Comparison of ENCODE assay signal across 28 cellular contexts in genomic region chr1:179372160-179372559, GRCh38. TPM values are rescaled to one million over a fixed set of nuclear protein-coding genes. Genes with fewer than 3 reads are reported as not detected.
DNase-seq lines count a peak whose midpoint lies in the region; ATAC-seq, FAIRE-seq and TF ChIP-seq lines count a peak whose summit lies in the region.
"Had no signal": no experiment of that assay in that cellular context is flagged by ENCODE, and none has a peak within 500 bp of the region (broad histone marks: within the 10 kb centered on the region; RNA-seq: fewer than 3 reads in every experiment).

No MANE protein-coding gene starts in this region.

- peaks cover 14% of the 10 kb centered on the region for H3K4me1 Mint-ChIP-seq in activated T-cell treated with anti-CD3 and anti-CD28 coated beads, Interleukin-2, amount 50 U/mL, for 72 hours (ENCODE audit: low read depth)
- H3K4me1 Mint-ChIP-seq: B cell had no signal

- no peaks in the 10 kb centered on the region for H3K9me3 ChIP-seq in psoas muscle
- H3K9me3 ChIP-seq: A549; BLaER1 treated with 17β-estradiol and CSF1 and Interleukin-3, amounts not matched to agents 10 nM and 100 nM; Caco-2 had no signal

- intact Hi-C loops in psoas muscle (cut with DNase I), result loop anchor here (5.0 kb wide), 1 partner anchor 120 kb away; no protein-coding TSS in a partner anchor

- no peak overlapping the region for H3K27ac ChIP-seq in psoas muscle
- H3K27ac ChIP-seq: 22Rv1; A549; BLaER1 treated with 17β-estradiol and CSF1 and Interleukin-3, amounts not matched to agents 10 nM and 100 nM; C4-2B had no signal

- no peak for ATAC-seq in activated T-cell treated with anti-CD3 and anti-CD28 coated beads, Interleukin-2, amount 50 U/mL, for 72 hours (replicated peaks in 1 of 2)
- ATAC-seq in psoas muscle, result no peak
- ATAC-seq: A549; CD8-positive, alpha-beta T cell had no signal

- peaks cover 13% of the 10 kb centered on the region for H3K27me3 Mint-ChIP-seq in activated T-cell treated with anti-CD3 and anti-CD28 coated beads, Interleukin-2, amount 50 U/mL, for 72 hours (ENCODE audit: low read depth)
- H3K27me3 Mint-ChIP-seq: B cell; CD4-positive, alpha-beta T cell had no signal

- FAIRE-seq in D721Med (lab: Jason Lieb, UNC) (peak; percentile 16), endometrium (lab: Jason Lieb, UNC) (peak; percentile 37)
- FAIRE-seq: A549, GM12891, GM19239 had no signal

- no peak for DNase-seq in activated T-cell treated with anti-CD3 and anti-CD28 coated beads, Interleukin-2, amount 50 U/mL, for 72 hours
- DNase-seq in activated T-cell treated with anti-CD3 and anti-CD28 coated beads, Interleukin-2, amount 50 U/mL, for 48 hours, result no peak
- no peak for DNase-seq in D721Med (ENCODE audit: insufficient read length, low spot score)
- DNase-seq in psoas muscle, result no peak
- DNase-seq in GF-D8 (lab: John Stamatoyannopoulos, UW), result no peak
- DNase-seq: AML-193; Caco-2; Calu3; CD4-positive, alpha-beta T cell; CD8-positive, alpha-beta T cell; DMS 273 treated with DMSO at 0.1 percent for 48 hours; DMS153; DMS53; DMS79; DND-41; EL; GDM1 had no signal

- 65 to 86% (median 84%) methylated on average over 4 of the region's 4 CpGs for WGBS in psoas muscle, 3 donors

- H3K36me3 Mint-ChIP-seq in activated T-cell treated with anti-CD3 and anti-CD28 coated beads, Interleukin-2, amount 50 U/mL, for 72 hours (ENCODE audit: insufficient read depth in 2 of 2), result no peaks in the 10 kb centered on the region
- H3K36me3 Mint-ChIP-seq: CD8-positive, alpha-beta T cell had no signal

- no peaks in the 10 kb centered on the region for H3K36me3 ChIP-seq in psoas muscle (ENCODE audit: insufficient read depth in 1 of 2, low read depth in 1 of 2)
- H3K36me3 ChIP-seq: BLaER1 treated with 17β-estradiol and CSF1 and Interleukin-3, amounts not matched to agents 10 nM and 100 nM had no signal

- no peak overlapping the region for H3K4me3 Mint-ChIP-seq in activated T-cell treated with anti-CD3 and anti-CD28 coated beads, Interleukin-2, amount 50 U/mL, for 72 hours
- H3K4me3 Mint-ChIP-seq: B cell; CD4-positive, alpha-beta T cell; CD8-positive, alpha-beta T cell had no signal

- peak overlapping the region; percentile 15 for H3K27ac Mint-ChIP-seq in activated T-cell treated with anti-CD3 and anti-CD28 coated beads, Interleukin-2, amount 50 U/mL, for 72 hours
- H3K27ac Mint-ChIP-seq: B cell; CD4-positive, alpha-beta T cell; CD8-positive, alpha-beta T cell had no signal

- H3K4me1 ChIP-seq in psoas muscle, result no peaks in the 10 kb centered on the region
- H3K4me1 ChIP-seq: A549; BLaER1 treated with 17β-estradiol and CSF1 and Interleukin-3, amounts not matched to agents 10 nM and 100 nM had no signal

- H3K4me3 ChIP-seq in psoas muscle, result no peak overlapping the region
- H3K4me3 ChIP-seq: A549; BLaER1 treated with 17β-estradiol and CSF1 and Interleukin-3, amounts not matched to agents 10 nM and 100 nM had no signal

- H3K27me3 ChIP-seq in psoas muscle (ENCODE audit: insufficient read depth in 3 of 3, low read length in 2 of 3), result no peaks in the 10 kb centered on the region
- H3K27me3 ChIP-seq: BLaER1 treated with 17β-estradiol and CSF1 and Interleukin-3, amounts not matched to agents 10 nM and 100 nM had no signal

- no peaks in the 10 kb centered on the region for H3K9me3 Mint-ChIP-seq in activated T-cell treated with anti-CD3 and anti-CD28 coated beads, Interleukin-2, amount 50 U/mL, for 72 hours
- H3K9me3 Mint-ChIP-seq: CD4-positive, alpha-beta T cell; CD8-positive, alpha-beta T cell had no signal

- no peak for TF ChIP-seq CTCF in D721Med (IDR thresholded peaks at IDR 0.05; ENCODE audit: insufficient read depth, missing control alignments)
- TF ChIP-seq CTCF in psoas muscle (IDR thresholded peaks at IDR 0.05), result no peak

RNA-seq across cellular contexts. Expression of gene AXDND1, which starts 6.4 kb away (rescaled TPM):
- total RNA-seq in activated T-cell treated with anti-CD3 and anti-CD28 coated beads, Interleukin-2, amount 50 U/mL, for 72 hours, result under 1 TPM; 0.43 to 0.44 TPM
- not detected for total RNA-seq in psoas muscle
- under 1 TPM in 2 of 3 donors, not detected in 1; 0.09 to 0.18 TPM for polyA plus RNA-seq in psoas muscle
- total RNA-seq: A172, Caco-2, Daoy, G401 had no signal
